8 cellular contexts compared by ENCODE assay signal in the genomic region with DNA sequence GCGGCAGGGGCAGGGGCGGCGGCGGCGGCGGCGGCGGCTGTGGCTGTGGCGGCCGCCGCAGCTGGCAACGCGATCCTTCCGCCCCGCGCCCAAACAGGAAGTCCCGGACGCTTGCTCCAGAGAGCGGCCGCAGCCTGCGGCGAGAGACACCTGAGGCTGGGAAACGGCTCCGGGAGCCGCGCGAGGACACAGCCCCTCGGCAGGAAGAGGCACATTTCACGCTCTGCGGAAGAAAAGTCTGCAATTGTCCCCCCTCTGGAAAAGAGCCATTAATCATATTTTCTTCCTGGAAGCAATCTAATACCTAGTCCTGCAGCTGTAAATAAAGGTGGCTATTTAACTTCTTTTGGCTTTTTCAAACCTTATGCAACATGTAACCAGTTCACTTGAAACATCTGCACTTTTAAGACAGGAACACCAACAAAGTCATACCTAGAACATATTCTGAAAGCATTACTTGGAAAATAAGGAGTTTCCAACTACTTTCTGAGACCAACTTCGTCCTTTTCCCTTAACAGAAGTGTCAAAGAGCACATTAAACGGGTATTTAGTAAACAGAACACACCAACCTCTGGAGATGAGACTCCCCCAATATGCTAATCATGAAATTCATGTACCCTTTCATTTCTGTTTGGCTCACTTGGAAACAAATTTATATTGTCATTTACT.
DNase-seq lines count a peak whose midpoint lies in the region; ATAC-seq, FAIRE-seq and TF ChIP-seq lines count a peak whose summit lies in the region.

No MANE protein-coding gene starts in this region.

- H3K4me3 ChIP-seq in esophagus squamous epithelium = peak overlapping the region; percentile 55 to 97 (median 76)
- peak overlapping the region; percentile 56 to 79 (median 64) for H3K4me3 ChIP-seq in pancreas

- H3K27me3 Mint-ChIP-seq in activated naive CD4-positive, alpha-beta T cell treated with anti-CD3 and anti-CD28 coated beads for 36 hours (ENCODE audit: low read depth) = no peaks in the 10 kb centered on the region

- H3K4me1 ChIP-seq in esophagus squamous epithelium (peaks cover 0 to 44% (median 20%) of the 10 kb centered on the region in 3 donors), pancreas (peaks cover 10 to 22% (median 21%) of the 10 kb centered on the region in 3 donors)

- no peak for ATAC-seq in pancreas
- no peak for ATAC-seq in HG03442 (IDR thresholded peaks at IDR 0.05; ENCODE audit: unreplicated experiment)

- H3K27ac ChIP-seq in esophagus squamous epithelium (peak overlapping the region; percentile 88 to 99 (median 96)), pancreas (peak overlapping the region; percentile 93 to 98 (median 95))

- peaks cover 15% of the 10 kb centered on the region for H3K36me3 Mint-ChIP-seq in activated naive CD4-positive, alpha-beta T cell treated with anti-CD3 and anti-CD28 coated beads for 36 hours (ENCODE audit: low read depth)

- peak in 3 of 6 experiments; percentile 3 to 22 (median 12) for TF ChIP-seq CTCF in esophagus squamous epithelium (IDR thresholded peaks at IDR 0.05)
- peak in 1 of 4 donors; percentile 10 for TF ChIP-seq CTCF in pancreas (IDR thresholded peaks at IDR 0.05)

- peak overlapping the region; percentile 87 for H3K27ac Mint-ChIP-seq in activated naive CD4-positive, alpha-beta T cell treated with anti-CD3 and anti-CD28 coated beads for 36 hours

- FAIRE-seq in pancreas (lab: Jason Lieb, UNC) = no peak

- H3K4me3 Mint-ChIP-seq in activated naive CD4-positive, alpha-beta T cell treated with anti-CD3 and anti-CD28 coated beads for 36 hours = peak overlapping the region; percentile 99

- intact Hi-C loops in activated naive CD4-positive, alpha-beta T cell treated with anti-CD3 and anti-CD28 coated beads for 36 hours (cut with micrococcal nuclease) = loop anchor here (1.0 to 5.0 kb wide), 5 partner anchors 472 to 1438 kb away; partner anchors contain the start of genes ELMOD2, SETD7 and SLC7A11
- intact Hi-C loops in esophagus squamous epithelium (cut with DNase I) (loop anchor here (10.0 kb wide), 1 partner anchor 50 kb away; no protein-coding TSS in a partner anchor), pancreas (cut with DNase I) (no loop called here)

- H3K9me3 Mint-ChIP-seq in activated naive CD4-positive, alpha-beta T cell treated with anti-CD3 and anti-CD28 coated beads for 36 hours = no peaks in the 10 kb centered on the region

- H3K36me3 ChIP-seq in esophagus squamous epithelium (no peaks in the 10 kb centered on the region), pancreas (no peaks in the 10 kb centered on the region)

- H3K9me3 ChIP-seq in esophagus squamous epithelium (no peaks in the 10 kb centered on the region), pancreas (no peaks in the 10 kb centered on the region)

- no peak for TF ChIP-seq POLR2A in esophagus squamous epithelium (IDR thresholded peaks at IDR 0.05)

- no peak for DNase-seq in activated naive CD4-positive, alpha-beta T cell treated with anti-CD3 and anti-CD28 coated beads for 36 hours
- no peak for DNase-seq in activated naive CD4-positive, alpha-beta T cell treated with Interleukin-2 at 50 U/mL for 16 hours
- DNase-seq in SIG-M5 (lab: John Stamatoyannopoulos, UW) (peak; percentile 66), esophagus squamous epithelium (lab: John Stamatoyannopoulos, UW) (no peak), pancreas (no peak), GM19238 (ENCODE audit: insufficient read length, low spot score) (no peak), COLO668 (lab: John Stamatoyannopoulos, UW; ENCODE audit: unreplicated experiment) (no peak)

- H3K27me3 ChIP-seq in esophagus squamous epithelium (no peaks in the 10 kb centered on the region), pancreas (no peaks in the 10 kb centered on the region)

- CTCF ChIA-PET in activated naive CD4-positive, alpha-beta T cell treated with anti-CD3 and anti-CD28 coated beads for 36 hours (lab: Charles Lee) = interaction anchor here (2.1 kb wide), 1 partner anchor 54 kb away, joined by 10 read pairs; no protein-coding TSS in a partner anchor

- peaks cover 27% of the 10 kb centered on the region for H3K4me1 Mint-ChIP-seq in activated naive CD4-positive, alpha-beta T cell treated with anti-CD3 and anti-CD28 coated beads for 36 hours (ENCODE audit: low read depth)

- 0% methylated on average over 2 to 10 of the region's 32 CpGs for WGBS in esophagus squamous epithelium, 2 donors
- 0 to 1% methylated on average over 24 to 32 of the region's 32 CpGs for WGBS in pancreas, 2 donors

Comparison
In these comparisons a context has a peak if more than half of its experiments do, and no peak if none do; other contexts are left out.
1. intact Hi-C loops: an anchor here in activated naive CD4-positive, alpha-beta T cell treated with anti-CD3 and anti-CD28 coated beads for 36 hours (1.0 to 5.0 kb wide) and esophagus squamous epithelium (10.0 kb wide); none called in pancreas.